11 cellular contexts compared by ENCODE assay signal in genomic region chr16:69386596-69386995, GRCh38. TPM values are rescaled to one million over a fixed set of nuclear protein-coding genes. Genes with fewer than 3 reads are reported as not detected.
DNase-seq lines count a peak whose midpoint lies in the region; ATAC-seq, FAIRE-seq and TF ChIP-seq lines count a peak whose summit lies in the region.
"Had no signal": no experiment of that assay in that cellular context is flagged by ENCODE, and none has a peak within 500 bp of the region (broad histone marks: within the 10 kb centered on the region; RNA-seq: fewer than 3 reads in every experiment).

No MANE protein-coding gene starts in this region.

- peak overlapping the region; percentile 84 to 97 (median 91) for H3K4me3 Mint-ChIP-seq in CD8-positive, alpha-beta memory T cell
- peak overlapping the region; percentile 94 for H3K4me3 Mint-ChIP-seq in neural progenitor cell

- no peak overlapping the region for H3K4me3 ChIP-seq in CD8-positive, alpha-beta memory T cell (ENCODE audit: low read length)
- no peak overlapping the region for H3K4me3 ChIP-seq in KMS-11 (IDR thresholded peaks at IDR 0.05; ENCODE audit: insufficient read depth, low read depth, low read length)
- H3K4me3 ChIP-seq in adipocyte (ENCODE audit: low read length): peak overlapping the region; percentile 93
- H3K4me3 ChIP-seq in neural progenitor cell: no peak overlapping the region

- TF ChIP-seq POLR2A in GM18505 (IDR thresholded peaks at IDR 0.05; ENCODE audit: borderline replicate concordance, extremely low read depth, insufficient read depth, insufficient read length) (no peak), GM12891 (IDR thresholded peaks at IDR 0.05; ENCODE audit: low read depth, low read length) (no peak)

- peaks cover 24% of the 10 kb centered on the region for H3K4me1 ChIP-seq in CD8-positive, alpha-beta memory T cell (ENCODE audit: insufficient read depth, low read length)
- H3K4me1 ChIP-seq in KMS-11 (ENCODE audit: low read depth, poor library complexity, severe bottlenecking) (peaks cover 17% of the 10 kb centered on the region), adipocyte (ENCODE audit: control insufficient read depth, insufficient read depth, low read length) (peaks cover 17% of the 10 kb centered on the region), neural progenitor cell (peaks cover 6% of the 10 kb centered on the region)

- CTCF ChIA-PET in CD8-positive, alpha-beta memory T cell (lab: Charles Lee): interaction anchor here (0.9 to 1.4 kb wide), 2 partner anchors 9 kb away, joined by 3 to 10 read pairs; no protein-coding TSS in a partner anchor

- H3K27me3 Mint-ChIP-seq in CD8-positive, alpha-beta memory T cell: no peaks in the 10 kb centered on the region
- peaks cover 2% of the 10 kb centered on the region for H3K27me3 Mint-ChIP-seq in neural progenitor cell (ENCODE audit: insufficient read depth, low read depth)

- H3K27me3 ChIP-seq in CD8-positive, alpha-beta memory T cell (ENCODE audit: insufficient read depth, low read length, poor library complexity, severe bottlenecking): no peaks in the 10 kb centered on the region
- no peaks in the 10 kb centered on the region for H3K27me3 ChIP-seq in KMS-11 (ENCODE audit: insufficient read depth, low read depth)
- H3K27me3 ChIP-seq in adipocyte (replicated peaks; ENCODE audit: control insufficient read depth, insufficient read depth, low read length): no peaks in the 10 kb centered on the region
- no peaks in the 10 kb centered on the region for H3K27me3 ChIP-seq in neural progenitor cell
- H3K27me3 ChIP-seq: left lung, tibial artery had no signal

- no peaks in the 10 kb centered on the region for H4K20me1 ChIP-seq in KMS-11 (ENCODE audit: insufficient read depth)
- H4K20me1 ChIP-seq in neural progenitor cell (ENCODE audit: low read depth): peaks cover 14% of the 10 kb centered on the region

- no peaks in the 10 kb centered on the region for H3K9me3 Mint-ChIP-seq in CD8-positive, alpha-beta memory T cell
- H3K9me3 Mint-ChIP-seq in neural progenitor cell: no peaks in the 10 kb centered on the region

- POLR2A ChIA-PET in CD8-positive, alpha-beta memory T cell (lab: Charles Lee): interaction anchor here (1.0 kb wide), 1 partner anchor 10 kb away, joined by 7 read pairs; no protein-coding TSS in a partner anchor

- H3K4me2 ChIP-seq in KMS-11: peak overlapping the region; percentile 46
- H3K4me2 ChIP-seq in neural progenitor cell: no peak overlapping the region

- H3K36me3 Mint-ChIP-seq in CD8-positive, alpha-beta memory T cell: peaks cover 0 to 31% (median 6%) of the 10 kb centered on the region in 3 donors
- peaks cover 12% of the 10 kb centered on the region for H3K36me3 Mint-ChIP-seq in neural progenitor cell

- H3F3A ChIP-seq in neural progenitor cell (ENCODE audit: low read depth): peaks cover 19% of the 10 kb centered on the region

- FAIRE-seq in GM12891 (lab: Jason Lieb, UNC): no peak
- FAIRE-seq in frontal cortex (lab: Jason Lieb, UNC): no peak
- FAIRE-seq: H1 had no signal

- H3K9ac ChIP-seq in KMS-11 (no peak overlapping the region; the same call in 1 of the 2 replicates), adipocyte (ENCODE audit: low read length) (peak overlapping the region; percentile 95), neural progenitor cell (no peak overlapping the region)

- H2AFZ ChIP-seq in KMS-11 (ENCODE audit: low read depth) (peak overlapping the region; percentile 93), neural progenitor cell (replicated peaks) (no peak overlapping the region)

- peaks cover 31 to 38% (median 37%) of the 10 kb centered on the region in 3 donors for H3K4me1 Mint-ChIP-seq in CD8-positive, alpha-beta memory T cell
- peaks cover 10% of the 10 kb centered on the region for H3K4me1 Mint-ChIP-seq in neural progenitor cell

- H3K79me2 ChIP-seq in KMS-11 (ENCODE audit: insufficient read depth, low read depth) (peaks cover 29% of the 10 kb centered on the region), neural progenitor cell (ENCODE audit: low read depth) (peaks cover 42% of the 10 kb centered on the region)

- peak overlapping the region in 6 of 8 donors; percentile 29 to 96 (median 92) for H3K27ac Mint-ChIP-seq in CD8-positive, alpha-beta memory T cell
- no peak overlapping the region for H3K27ac Mint-ChIP-seq in neural progenitor cell

- H3K36me3 ChIP-seq in CD8-positive, alpha-beta memory T cell (ENCODE audit: insufficient read depth, low read length): peaks cover 12% of the 10 kb centered on the region
- no peaks in the 10 kb centered on the region; the same call in 1 of the 2 replicates for H3K36me3 ChIP-seq in KMS-11 (ENCODE audit: insufficient read depth)
- H3K36me3 ChIP-seq in adipocyte (ENCODE audit: control insufficient read depth, insufficient read depth, low read length, severe bottlenecking): peaks cover 25% of the 10 kb centered on the region
- no peaks in the 10 kb centered on the region for H3K36me3 ChIP-seq in neural progenitor cell

- no peak for DNase-seq in CD8-positive, alpha-beta memory T cell
- DNase-seq in adipocyte (ENCODE audit: low read depth) (no peak), neural progenitor cell (ENCODE audit: low spot score) (no peak), GM12891 (ENCODE audit: insufficient read length, low spot score) (no peak), medulla oblongata (ENCODE audit: extremely low spot score) (no peak), frontal cortex (ENCODE audit: low spot score in 2 of 2) (no peak)

- TF ChIP-seq CTCF in KMS-11 (conservative IDR thresholded peaks at IDR 0.05; ENCODE audit: low read depth, low read length): no peak
- TF ChIP-seq CTCF in neural progenitor cell (IDR thresholded peaks at IDR 0.05): no peak

- no peak for ATAC-seq in GM18505 (IDR thresholded peaks at IDR 0.05; ENCODE audit: unreplicated experiment)

- no peaks in the 10 kb centered on the region for H3K9me3 ChIP-seq in CD8-positive, alpha-beta memory T cell (ENCODE audit: low read length)
- H3K9me3 ChIP-seq in adipocyte (ENCODE audit: control insufficient read depth, low read length) (no peaks in the 10 kb centered on the region), neural progenitor cell (ENCODE audit: low read depth) (no peaks in the 10 kb centered on the region)
- H3K9me3 ChIP-seq: left lung, tibial artery had no signal

- H3K27ac ChIP-seq in CD8-positive, alpha-beta memory T cell (ENCODE audit: low read depth, low read length): peak overlapping the region; percentile 84
- no peak overlapping the region for H3K27ac ChIP-seq in KMS-11
- no peak overlapping the region for H3K27ac ChIP-seq in neural progenitor cell

TF ChIP-seq in GM12891, 5 proteins besides CTCF, POLR2A, EP300 and RAD21:
- TF ChIP-seq TAF1 (IDR thresholded peaks at IDR 0.05; ENCODE audit: low read depth, low read length) (no peak), PAX5 (IDR thresholded peaks at IDR 0.05; ENCODE audit: insufficient read depth, low read length, severe bottlenecking) (no peak), POU2F2 (IDR thresholded peaks at IDR 0.05; ENCODE audit: low read depth, low read length) (no peak), POLR2AphosphoS5 (IDR thresholded peaks at IDR 0.05; ENCODE audit: low read depth, low read length) (no peak)

RNA-seq across cellular contexts. Expression of gene TERF2, which starts 0.8 kb away (rescaled TPM):
- 10 to 100 TPM; 55.4 to 60.6 TPM for total RNA-seq in CD8-positive, alpha-beta memory T cell
- polyA plus RNA-seq in CD8-positive, alpha-beta memory T cell: 29.5 TPM
- 26.8 and 57.5 TPM in 2 replicates for total RNA-seq in neural progenitor cell (ENCODE audit: low replicate concordance)
- 16.1 TPM for polyA plus RNA-seq in GM12891 (2012; ENCODE audit: low read depth, missing spikeins)
- total RNA-seq in frontal cortex: 110 TPM

RNA-seq across cellular contexts. Expression of gene TMED6, which starts 35.0 kb away (rescaled TPM):
- total RNA-seq in CD8-positive, alpha-beta memory T cell: 1 to 10 TPM in 1 of 2 experiments, under 1 TPM in 1; 0.80 to 1.4 TPM
- polyA plus RNA-seq in CD8-positive, alpha-beta memory T cell: not detected
- not detected in 2 replicates for total RNA-seq in neural progenitor cell (ENCODE audit: low replicate concordance)
- 0.71 TPM for polyA plus RNA-seq in GM12891 (2012; ENCODE audit: low read depth, missing spikeins)
- total RNA-seq in frontal cortex: not detected
- total RNA-seq: H1 had no signal
- polyA plus RNA-seq: H1 had no signal

RNA-seq across cellular contexts. Expression of gene CYB5B, which starts 37.8 kb away (rescaled TPM):
- 100 to 1,000 TPM; 152 to 153 TPM for total RNA-seq in CD8-positive, alpha-beta memory T cell
- polyA plus RNA-seq in CD8-positive, alpha-beta memory T cell: 115 TPM
- total RNA-seq in neural progenitor cell (ENCODE audit: low replicate concordance) (67.9 and 108 TPM in 2 replicates), frontal cortex (49.3 TPM)
- polyA plus RNA-seq in GM12891 (2012; ENCODE audit: low read depth, missing spikeins): 107 TPM

RNA-seq across cellular contexts. Expression of gene NIP7, which starts 47.0 kb away (rescaled TPM):
- 10 to 100 TPM; 73.8 to 80.1 TPM for total RNA-seq in CD8-positive, alpha-beta memory T cell
- 23.7 TPM for polyA plus RNA-seq in CD8-positive, alpha-beta memory T cell
- total RNA-seq in neural progenitor cell (ENCODE audit: low replicate concordance): 17.2 and 23.7 TPM in 2 replicates
- 26.6 TPM for polyA plus RNA-seq in GM12891 (2012; ENCODE audit: low read depth, missing spikeins)
- total RNA-seq in frontal cortex: 13.0 TPM

RNA-seq across cellular contexts. Expression of gene COG8, which starts 47.2 kb away (rescaled TPM):
- total RNA-seq in CD8-positive, alpha-beta memory T cell: 10 to 100 TPM; 38.1 to 40.0 TPM
- polyA plus RNA-seq in CD8-positive, alpha-beta memory T cell: 42.3 TPM
- total RNA-seq in neural progenitor cell (ENCODE audit: low replicate concordance): 30.3 and 72.4 TPM in 2 replicates
- polyA plus RNA-seq in GM12891 (2012; ENCODE audit: low read depth, missing spikeins): 14.3 TPM
- 41.6 TPM for total RNA-seq in frontal cortex
